ENCODE assay signal across 22 cellular contexts in the genomic region with DNA sequence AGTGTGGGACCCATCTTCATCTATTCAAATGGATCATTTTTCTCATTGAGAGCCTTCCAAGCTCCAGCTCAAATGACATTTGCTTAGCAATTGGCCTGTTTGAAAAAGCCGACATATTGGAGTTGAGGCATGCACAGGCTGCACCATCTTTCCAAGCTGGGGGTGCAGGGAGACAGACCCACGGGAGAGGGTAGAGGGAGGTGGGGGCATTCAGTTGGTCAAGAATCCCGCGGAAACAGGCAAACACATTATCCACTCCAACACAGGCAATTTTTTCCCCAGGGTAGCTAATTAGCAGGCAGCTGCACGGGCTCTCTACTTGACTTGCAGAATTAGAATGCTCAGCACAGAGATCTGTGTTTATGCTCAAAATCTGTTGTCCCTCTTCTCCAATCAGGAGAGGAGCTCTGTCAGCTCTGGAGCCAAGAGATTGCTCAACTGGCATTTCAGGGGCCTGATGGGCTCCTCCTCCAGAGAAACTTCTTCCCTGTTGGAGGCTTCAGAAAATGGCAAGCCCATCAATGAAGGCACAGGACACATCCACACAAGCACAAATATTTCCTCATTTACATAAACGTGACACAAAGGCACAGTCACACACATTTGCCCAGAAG.
DNase-seq lines count a peak whose midpoint lies in the region; ATAC-seq and TF ChIP-seq lines count a peak whose summit lies in the region.
"Had no signal": no experiment of that assay in that cellular context is flagged by ENCODE, and none has a peak within 500 bp of the region (broad histone marks: within the 10 kb centered on the region; RNA-seq: fewer than 3 reads in every experiment).

No MANE protein-coding gene starts in this region.

- no peak for TF ChIP-seq CTCF in fibroblast of mammary gland (conservative IDR thresholded peaks at IDR 0.05; ENCODE audit: control insufficient read depth, insufficient read depth, low read depth, low read length)

- H3K9me2 ChIP-seq in Karpas-422 (replicated peaks; ENCODE audit: insufficient read depth, low read length), result no peaks in the 10 kb centered on the region

- H3K4me3 ChIP-seq in fibroblast of mammary gland (ENCODE audit: control insufficient read depth, low read depth, low read length), result no peak overlapping the region
- no peak overlapping the region for H3K4me3 ChIP-seq in Karpas-422 (ENCODE audit: low read length)
- H3K4me3 ChIP-seq: tibial artery had no signal

- H4K20me1 ChIP-seq in Karpas-422 (ENCODE audit: insufficient read depth, low read depth, low read length), result no peaks in the 10 kb centered on the region

- no peak for ATAC-seq in HG03354 (IDR thresholded peaks at IDR 0.05; ENCODE audit: poor library complexity, severe bottlenecking, unreplicated experiment)
- no peak for ATAC-seq in GM21717 (IDR thresholded peaks at IDR 0.05; ENCODE audit: unreplicated experiment)
- ATAC-seq: esophagus mucosa; left cardiac atrium; Right ventricle myocardium inferior; stimulated activated naive CD8-positive, alpha-beta T cell treated with anti-CD3 and anti-CD28 coated beads, Interleukin-15, amount 100 ng/mL, for 72 hours; WTC11 had no signal

- peaks cover 33% of the 10 kb centered on the region for H3K4me1 ChIP-seq in Karpas-422 (ENCODE audit: low read length)

- no peak overlapping the region for H3K4me2 ChIP-seq in Karpas-422 (ENCODE audit: low read depth, low read length, poor library complexity, severe bottlenecking)

- H3K27ac ChIP-seq in Karpas-422 (ENCODE audit: low read length), result no peak overlapping the region

- DNase-seq in Ammon's horn (ENCODE audit: low spot score) (peak; percentile 28), NCI-H1105 (lab: John Stamatoyannopoulos, UW) (peak; percentile 77), NCI-H345 (lab: John Stamatoyannopoulos, UW) (peak; percentile 23), fibroblast of mammary gland (ENCODE audit: low read depth) (peak; percentile 22), Karpas-422 (no peak), GM19240 (ENCODE audit: insufficient read length, low spot score) (no peak)
- DNase-seq: activated CD8-positive, alpha-beta memory T cell treated with anti-CD3 and anti-CD28 coated beads, Interleukin-2, amount 50 U/mL, for 48 hours; activated naive CD8-positive, alpha-beta T cell treated with anti-CD3 and anti-CD28 coated beads, Interleukin-2, amount 10 ng/mL, durations not matched to agents 7 days and 5 days; CD4-positive, alpha-beta memory T cell; DND-41; effector memory CD4-positive, alpha-beta T cell; left cardiac atrium; NCI-H526 treated with DMSO at 0.1 percent for 48 hours; stimulated activated CD4-positive, alpha-beta T cell treated with anti-CD3 and anti-CD28 coated beads, Interleukin-12 subunit alpha, Interleukin-12 subunit beta, amount 100 ng/mL, for 4 hours; stimulated activated naive CD8-positive, alpha-beta T cell treated with anti-CD3 and anti-CD28 coated beads, Interleukin-15, amount 100 ng/mL, for 72 hours; T1000; tibial artery had no signal

- no peaks in the 10 kb centered on the region for H3K9me3 ChIP-seq in Karpas-422 (ENCODE audit: low read length)
- H3K9me3 ChIP-seq: tibial artery had no signal

- no peak overlapping the region for H3K9ac ChIP-seq in Karpas-422 (ENCODE audit: low read length)

- H2AFZ ChIP-seq in Karpas-422 (ENCODE audit: low read length), result no peak overlapping the region

- no peaks in the 10 kb centered on the region for H3K27me3 ChIP-seq in Karpas-422 (ENCODE audit: low read length)
- H3K27me3 ChIP-seq: tibial artery had no signal

- no peaks in the 10 kb centered on the region for H3K36me3 ChIP-seq in Karpas-422 (ENCODE audit: insufficient read depth, low read length)
- H3K36me3 ChIP-seq: tibial artery had no signal

- no peaks in the 10 kb centered on the region for H3K79me2 ChIP-seq in Karpas-422 (ENCODE audit: low read length)

Comparison
In these comparisons a context has a peak if more than half of its experiments do, and no peak if none do; other contexts are left out.
1. DNase-seq: peak in Ammon's horn (single experiment), NCI-H1105 (single experiment), NCI-H345 (single experiment) and fibroblast of mammary gland (single experiment); none in Karpas-422 (single experiment) and GM19240 (single experiment).